ENCODE assay signal across 8 cellular contexts in the genomic region with DNA sequence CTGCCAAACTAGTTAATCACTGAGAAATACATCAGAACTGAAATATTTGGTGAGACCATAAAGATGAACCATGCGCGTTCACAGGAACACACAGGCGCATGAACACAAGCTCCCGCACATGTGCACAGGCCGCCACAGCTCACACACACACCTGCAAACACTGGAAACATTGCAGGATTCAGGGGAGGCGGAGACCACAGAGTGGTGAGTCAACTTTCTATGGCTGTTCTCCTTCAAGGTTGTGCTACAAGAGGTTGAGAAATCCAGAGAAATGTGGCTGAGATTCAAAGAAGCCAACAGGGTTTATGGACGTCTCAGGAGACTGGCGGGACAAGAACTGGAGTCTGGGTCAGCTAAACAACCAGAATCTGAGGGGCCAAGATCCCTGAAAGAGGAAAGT. TPM values are rescaled to one million over a fixed set of nuclear protein-coding genes. Genes with fewer than 3 reads are reported as not detected.
DNase-seq lines count a peak whose midpoint lies in the region; ATAC-seq and TF ChIP-seq lines count a peak whose summit lies in the region.

No MANE protein-coding gene starts in this region.

- H3K9me3 Mint-ChIP-seq in T-helper 1 cell treated with Interleukin-12 subunit alpha and Interleukin-12 subunit beta and Interleukin-4 antibody, amounts not matched to agents 30 μg/mL and 1 μg/mL, for 36 hours: no peaks in the 10 kb centered on the region
- no peaks in the 10 kb centered on the region for H3K9me3 Mint-ChIP-seq in dendritic cell treated with granulocyte-macrophage colony-stimulating factor and Interleukin-4, amounts not matched to agents 40 ng/mL and 50 ng/mL, for 4 days
- no peaks in the 10 kb centered on the region for H3K9me3 Mint-ChIP-seq in progenitor cell of endocrine pancreas (ENCODE audit: low read depth)

- H3K4me1 Mint-ChIP-seq in T-helper 1 cell treated with Interleukin-12 subunit alpha and Interleukin-12 subunit beta and Interleukin-4 antibody, amounts not matched to agents 30 μg/mL and 1 μg/mL, for 36 hours (ENCODE audit: low read depth): peaks cover 71% of the 10 kb centered on the region
- peaks cover 61% of the 10 kb centered on the region for H3K4me1 Mint-ChIP-seq in dendritic cell treated with granulocyte-macrophage colony-stimulating factor and Interleukin-4, amounts not matched to agents 40 ng/mL and 50 ng/mL, for 4 days (ENCODE audit: low read depth)
- peaks cover 22% of the 10 kb centered on the region for H3K4me1 Mint-ChIP-seq in progenitor cell of endocrine pancreas (ENCODE audit: low read depth)

- ATAC-seq in HG03457 (IDR thresholded peaks at IDR 0.05; ENCODE audit: unreplicated experiment) (no peak), HG03097 (IDR thresholded peaks at IDR 0.05; ENCODE audit: low FRiP score, unreplicated experiment) (no peak)

- H3K36me3 Mint-ChIP-seq in T-helper 1 cell treated with Interleukin-12 subunit alpha and Interleukin-12 subunit beta and Interleukin-4 antibody, amounts not matched to agents 30 μg/mL and 1 μg/mL, for 36 hours (ENCODE audit: low read depth): peaks cover 44% of the 10 kb centered on the region
- peaks cover 22% of the 10 kb centered on the region for H3K36me3 Mint-ChIP-seq in dendritic cell treated with granulocyte-macrophage colony-stimulating factor and Interleukin-4, amounts not matched to agents 40 ng/mL and 50 ng/mL, for 4 days (ENCODE audit: low read depth)
- peaks cover 7% of the 10 kb centered on the region for H3K36me3 Mint-ChIP-seq in progenitor cell of endocrine pancreas (ENCODE audit: insufficient read depth)

- peak overlapping the region; percentile 75 for H3K4me3 Mint-ChIP-seq in T-helper 1 cell treated with Interleukin-12 subunit alpha and Interleukin-12 subunit beta and Interleukin-4 antibody, amounts not matched to agents 30 μg/mL and 1 μg/mL, for 36 hours
- H3K4me3 Mint-ChIP-seq in dendritic cell treated with granulocyte-macrophage colony-stimulating factor and Interleukin-4, amounts not matched to agents 40 ng/mL and 50 ng/mL, for 4 days: no peak overlapping the region
- no peak overlapping the region for H3K4me3 Mint-ChIP-seq in progenitor cell of endocrine pancreas (ENCODE audit: low read depth)

- no peak overlapping the region for H3K4me3 ChIP-seq in AG09309 (ENCODE audit: control insufficient read depth, low read depth, low read length)

- H3K27ac Mint-ChIP-seq in T-helper 1 cell treated with Interleukin-12 subunit alpha and Interleukin-12 subunit beta and Interleukin-4 antibody, amounts not matched to agents 30 μg/mL and 1 μg/mL, for 36 hours: peak overlapping the region; percentile 95
- peak overlapping the region; percentile 65 for H3K27ac Mint-ChIP-seq in dendritic cell treated with granulocyte-macrophage colony-stimulating factor and Interleukin-4, amounts not matched to agents 40 ng/mL and 50 ng/mL, for 4 days
- H3K27ac Mint-ChIP-seq in progenitor cell of endocrine pancreas: peak overlapping the region; percentile 31

- DNase-seq in AG09309 (ENCODE audit: low read depth) (peak; percentile 37), progenitor cell of endocrine pancreas (ENCODE audit: low spot score, unreplicated experiment) (no peak), middle frontal gyrus (ENCODE audit: extremely low spot score, low spot score) (no peak)
- DNase-seq in effector CD8-positive, alpha-beta T cell (lab: John Stamatoyannopoulos, UW): no peak

- intact Hi-C loops in dendritic cell treated with granulocyte-macrophage colony-stimulating factor and Interleukin-4, amounts not matched to agents 40 ng/mL and 50 ng/mL, for 4 days (cut with micrococcal nuclease): no loop called here

- H3K27me3 Mint-ChIP-seq in T-helper 1 cell treated with Interleukin-12 subunit alpha and Interleukin-12 subunit beta and Interleukin-4 antibody, amounts not matched to agents 30 μg/mL and 1 μg/mL, for 36 hours (ENCODE audit: low read depth): no peaks in the 10 kb centered on the region
- H3K27me3 Mint-ChIP-seq in dendritic cell treated with granulocyte-macrophage colony-stimulating factor and Interleukin-4, amounts not matched to agents 40 ng/mL and 50 ng/mL, for 4 days: no peaks in the 10 kb centered on the region
- no peaks in the 10 kb centered on the region for H3K27me3 Mint-ChIP-seq in progenitor cell of endocrine pancreas

- no peak for TF ChIP-seq CTCF in AG09309 (IDR thresholded peaks at IDR 0.05; ENCODE audit: control insufficient read depth, insufficient read depth, low read depth, low read length, missing control alignments)
- TF ChIP-seq CTCF in progenitor cell of endocrine pancreas (IDR thresholded peaks at IDR 0.05; ENCODE audit: unreplicated experiment): no peak

RNA-seq across cellular contexts. Expression of a gene that starts 17.8 kb away (rescaled TPM):
- total RNA-seq in progenitor cell of endocrine pancreas: 29.4 and 30.0 TPM in 2 replicates

RNA-seq across cellular contexts. Expression of a gene that starts 44.9 kb away (rescaled TPM):
- total RNA-seq in progenitor cell of endocrine pancreas: 37.3 and 39.7 TPM in 2 replicates

Comparison
In these comparisons a context has a peak if more than half of its experiments do, and no peak if none do; other contexts are left out.
1. H3K27ac Mint-ChIP-seq: peak in every context shown above with its lines; median percentile 95 in T-helper 1 cell treated with Interleukin-12 subunit alpha and Interleukin-12 subunit beta and Interleukin-4 antibody, amounts not matched to agents 30 μg/mL and 1 μg/mL, for 36 hours; 65 in dendritic cell treated with granulocyte-macrophage colony-stimulating factor and Interleukin-4, amounts not matched to agents 40 ng/mL and 50 ng/mL, for 4 days; 31 in progenitor cell of endocrine pancreas.